In genomic region chr11:34234086-34234740, GRCh38 we compare ENCODE assay signal across 8 cellular contexts.
DNase-seq lines count a peak whose midpoint lies in the region; ATAC-seq and TF ChIP-seq lines count a peak whose summit lies in the region.

No MANE protein-coding gene starts in this region.

- H3K4me3 Mint-ChIP-seq in CD4-positive, alpha-beta T cell = no peak overlapping the region

- no peaks in the 10 kb centered on the region for H3K36me3 Mint-ChIP-seq in CD4-positive, alpha-beta T cell (ENCODE audit: low read depth)

- intact Hi-C loops in CD4-positive, alpha-beta T cell (cut with DNase I, micrococcal nuclease) = loop anchor here in 1 of 2 experiments (1.0 to 2.0 kb wide), 3 partner anchors 14 to 124 kb away; partner anchors contain the start of gene ABTB2
- intact Hi-C loops in sigmoid colon (cut with DNase I) = no loop called here

- no peaks in the 10 kb centered on the region for H3K9me3 ChIP-seq in CD4-positive, alpha-beta T cell (ENCODE audit: control insufficient read depth, low read length)
- no peaks in the 10 kb centered on the region for H3K9me3 ChIP-seq in sigmoid colon

- TF ChIP-seq EP300 in sigmoid colon (IDR thresholded peaks at IDR 0.05) = no peak

- no peaks in the 10 kb centered on the region for H3K27me3 ChIP-seq in CD4-positive, alpha-beta T cell (ENCODE audit: control insufficient read depth, insufficient read depth, low read length)
- H3K27me3 ChIP-seq in sigmoid colon = no peaks in the 10 kb centered on the region

- H3K4me1 ChIP-seq in sigmoid colon = peaks cover 0 to 6% (median 0%) of the 10 kb centered on the region in 4 donors

- H3K27ac ChIP-seq in CD4-positive, alpha-beta T cell (ENCODE audit: low read depth, low read length) = no peak overlapping the region
- H3K27ac ChIP-seq in sigmoid colon = no peak overlapping the region

- ATAC-seq in CD4-positive, alpha-beta T cell (ENCODE audit: poor library complexity) = peak; percentile 99
- ATAC-seq in GM21447 (IDR thresholded peaks at IDR 0.05; ENCODE audit: unreplicated experiment) = peak; percentile 74

- TF ChIP-seq CTCF in CD4-positive, alpha-beta T cell (IDR thresholded peaks at IDR 0.05) = no peak
- no peak for TF ChIP-seq CTCF in sigmoid colon (IDR thresholded peaks at IDR 0.05)

- TF ChIP-seq POLR2A in sigmoid colon (IDR thresholded peaks at IDR 0.05) = no peak

- 11 to 52% methylated on average over 9 of the region's 9 CpGs for WGBS in sigmoid colon, 2 donors

- DNase-seq in CD4-positive, alpha-beta T cell = peak; percentile 37 to 78 (median 66)
- peak; percentile 84 for DNase-seq in HT-29 (ENCODE audit: low spot score)
- DNase-seq in UCSD-AML1 (lab: John Stamatoyannopoulos, UW; ENCODE audit: unreplicated experiment) = peak; percentile 68
- peak; percentile 68 for DNase-seq in central memory CD4-positive, alpha-beta T cell
- peak; percentile 54 for DNase-seq in non-pigmented ciliary epithelial cell (ENCODE audit: low read depth)
- no peak for DNase-seq in NCI-H748 treated with DMSO at 0.1 percent for 48 hours (lab: John Stamatoyannopoulos, UW)
- DNase-seq in sigmoid colon = no peak

- no peaks in the 10 kb centered on the region for H3K36me3 ChIP-seq in sigmoid colon

- no peak overlapping the region for H3K4me3 ChIP-seq in sigmoid colon

- H3K4me1 Mint-ChIP-seq in CD4-positive, alpha-beta T cell (ENCODE audit: low read depth) = peaks cover 19% of the 10 kb centered on the region

- no peaks in the 10 kb centered on the region for H3K9me3 Mint-ChIP-seq in CD4-positive, alpha-beta T cell

- POLR2A ChIA-PET in CD4-positive, alpha-beta T cell (lab: Charles Lee) = interaction anchor here (1.2 to 1.6 kb wide), 3 partner anchors 8 to 124 kb away, joined by 3 to 9 read pairs (median 4); partner anchors contain the start of gene ABTB2

- CTCF ChIA-PET in CD4-positive, alpha-beta T cell (lab: Charles Lee) = interaction anchor here (1.3 to 4.0 kb wide), 3 partner anchors 14 to 60 kb away, joined by 4 to 15 read pairs (median 6); no protein-coding TSS in a partner anchor

- no peaks in the 10 kb centered on the region for H3K27me3 Mint-ChIP-seq in CD4-positive, alpha-beta T cell

- peak overlapping the region; percentile 42 for H3K27ac Mint-ChIP-seq in CD4-positive, alpha-beta T cell

Comparison
In these comparisons a context has a peak if more than half of its experiments do, and no peak if none do; other contexts are left out.
1. DNase-seq: peak in CD4-positive, alpha-beta T cell (10 of 10), HT-29 (single experiment), UCSD-AML1 (single experiment), central memory CD4-positive, alpha-beta T cell (single experiment) and non-pigmented ciliary epithelial cell (single experiment); none in NCI-H748 treated with DMSO at 0.1 percent for 48 hours (single experiment) and sigmoid colon (single experiment).